8 cellular contexts compared by ENCODE assay signal in genomic region chr11:64810271-64810890, GRCh38. TPM values are rescaled to one million over a fixed set of nuclear protein-coding genes. Genes with fewer than 3 reads are reported as not detected.
DNase-seq lines count a peak whose midpoint lies in the region; ATAC-seq and TF ChIP-seq lines count a peak whose summit lies in the region.

TSS of gene MEN1 (minus strand) at chr11:64810551. CDS start at chr11:64810109, 442 bp downstream.

- TF ChIP-seq CTCF in GM12864 (IDR thresholded peaks at IDR 0.05; ENCODE audit: low read depth, low read length, missing control alignments) (no peak), prostate gland (IDR thresholded peaks at IDR 0.05) (peak in 2 of 4 experiments; percentile 26)

- intact Hi-C loops in T-helper 2 cell treated with Interferon-gamma antibody and Interleukin-4, amounts not matched to agents 100 ng/mL and 5 ng/mL, for 36 hours (cut with micrococcal nuclease) = loop anchor here (2.0 to 5.0 kb wide), 3 partner anchors 32 to 68 kb away; partner anchors contain the start of gene SF1
- intact Hi-C loops in left ventricle myocardium superior (cut with micrococcal nuclease) = no loop called here
- intact Hi-C loops in prostate gland (cut with DNase I) = no loop called here

- peak; percentile 85 for TF ChIP-seq POLR2A in prostate gland (IDR thresholded peaks at IDR 0.05)

- H3K27me3 ChIP-seq in prostate gland (replicated peaks; ENCODE audit: insufficient read depth) = no peaks in the 10 kb centered on the region

- H3K27ac ChIP-seq in angular gyrus (ENCODE audit: low read depth, low read length) (peak within 1 kb of the TSS; percentile 72), prostate gland (peak within 1 kb of the TSS; percentile 80 to 81)

- no peaks in the 10 kb centered on the region for H3K36me3 ChIP-seq in prostate gland

- no peaks in the 10 kb centered on the region for H3K9me3 ChIP-seq in prostate gland

- peak; percentile 80 for ATAC-seq in HG02870 (IDR thresholded peaks at IDR 0.05; ENCODE audit: unreplicated experiment)
- ATAC-seq in left ventricle myocardium superior = peak; percentile 99

- H3K4me3 ChIP-seq in GM12864 (ENCODE audit: low read depth, low read length) = peak within 1 kb of the TSS; percentile 85
- peak within 1 kb of the TSS; percentile 71 to 76 for H3K4me3 ChIP-seq in prostate gland

- no peaks in the 10 kb centered on the region for H3K4me1 ChIP-seq in prostate gland (replicated peaks)

- WGBS in prostate gland = under 1% methylated on average over 41 of the region's 46 CpGs

- DNase-seq in GM12864 (ENCODE audit: low read depth) (peak; percentile 77), NCI-H187 (lab: John Stamatoyannopoulos, UW) (peak; percentile 88 to 90), left ventricle myocardium superior (peak; percentile 98), prostate gland (ENCODE audit: low spot score) (peak; percentile 97), ureter (ENCODE audit: low spot score) (peak; percentile 96)

RNA-seq across cellular contexts. Expression of gene MEN1, which starts in this region (rescaled TPM):
- 31.5 and 33.1 TPM in 2 replicates for total RNA-seq in T-helper 2 cell treated with Interferon-gamma antibody and Interleukin-4, amounts not matched to agents 100 ng/mL and 5 ng/mL, for 36 hours
- total RNA-seq in left ventricle myocardium superior (9.1 TPM), prostate gland (10 to 100 TPM; 27.9 to 45.5 TPM), ureter (18.7 TPM)

Comparison
In these comparisons a context has a peak if more than half of its experiments do, and no peak if none do; other contexts are left out.
1. Peak in every context shown above with its lines: DNase-seq, ATAC-seq, H3K4me3 ChIP-seq and H3K27ac ChIP-seq.